ENCODE assay signal across 12 cellular contexts in the genomic region with DNA sequence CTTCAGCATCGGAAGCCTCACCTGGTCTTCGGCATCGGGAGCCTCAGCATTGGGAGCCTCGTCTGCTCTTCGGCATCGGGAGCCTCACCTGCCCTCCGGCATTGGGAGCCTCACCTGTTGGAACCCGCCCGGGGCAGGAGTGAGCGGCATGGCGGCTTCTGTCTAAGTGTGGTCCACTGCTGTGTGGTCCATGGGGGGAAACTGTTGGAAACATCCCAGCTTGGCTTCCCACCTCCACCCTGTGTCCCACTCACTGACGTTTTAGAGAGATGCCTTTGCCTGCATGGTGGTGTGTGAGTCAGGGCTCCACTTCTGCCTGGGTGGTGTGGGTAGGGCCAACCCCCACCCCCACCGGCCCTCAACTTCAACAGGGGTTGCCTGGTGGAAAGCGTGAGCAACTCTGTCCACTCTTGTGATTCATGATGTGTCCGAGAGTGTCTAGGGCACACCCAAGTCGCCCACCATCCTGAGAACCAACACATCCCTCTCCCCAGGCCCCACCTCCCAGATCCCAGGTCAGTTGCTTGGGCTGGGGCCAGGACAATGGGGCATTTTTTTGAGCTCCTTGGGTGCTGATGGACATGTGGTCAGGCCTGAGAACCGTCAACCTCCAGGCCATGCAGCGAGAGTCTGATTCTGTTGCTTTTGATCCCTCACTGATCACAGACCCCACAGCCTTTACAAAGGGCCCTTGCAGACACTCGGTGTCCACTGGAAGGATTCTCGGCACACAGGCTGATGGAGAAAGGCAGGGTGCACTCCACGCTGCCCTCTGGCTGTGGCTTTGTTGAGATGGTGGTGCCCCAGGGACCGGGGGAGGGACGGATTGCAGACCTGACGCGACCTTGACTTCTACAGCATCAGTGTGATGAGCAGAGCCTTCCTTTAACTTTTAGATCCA.
A peak's percentile ranks its signal among the peaks of the same experiment; 100 is the strongest.
DNase-seq lines count a peak whose midpoint lies in the region; ATAC-seq and TF ChIP-seq lines count a peak whose summit lies in the region.
"Had no signal": no experiment of that assay in that cellular context is flagged by ENCODE, and none has a peak within 500 bp of the region (broad histone marks: within the 10 kb centered on the region; RNA-seq: fewer than 3 reads in every experiment).

No MANE protein-coding gene starts in this region.

- peak; percentile 52 for TF ChIP-seq CTCF in AG09309 (IDR thresholded peaks at IDR 0.05; ENCODE audit: control insufficient read depth, insufficient read depth, low read depth, low read length, missing control alignments)
- TF ChIP-seq CTCF in choroid plexus epithelial cell (conservative IDR thresholded peaks at IDR 0.05; ENCODE audit: low read depth, low read length): peak; percentile 60
- TF ChIP-seq CTCF in lower lobe of right lung (IDR thresholded peaks at IDR 0.05): no peak

- no peak for DNase-seq in AG09309 (ENCODE audit: low read depth)
- DNase-seq in HEK293T (ENCODE audit: extremely low spot score): peak; percentile 19
- peak; percentile 21 for DNase-seq in choroid plexus epithelial cell (ENCODE audit: low read depth)
- peak; percentile 14 for DNase-seq in lower lobe of right lung
- no peak for DNase-seq in GDM1 (lab: John Stamatoyannopoulos, UW)
- no peak for DNase-seq in NCI-H1694 (lab: John Stamatoyannopoulos, UW)
- DNase-seq: HCEC 1CT, MM.1S had no signal

- intact Hi-C loops in lower lobe of right lung (cut with DNase I): no loop called here

- no peaks in the 10 kb centered on the region for H3K27me3 ChIP-seq in lower lobe of right lung (ENCODE audit: low read depth)
- H3K27me3 ChIP-seq: breast epithelium had no signal

- CTCF ChIA-PET in HEK293T (lab: Yijun Ruan, JAX): no interaction called here

- H3K4me3 ChIP-seq in AG09309 (ENCODE audit: control insufficient read depth, low read depth, low read length): no peak overlapping the region
- H3K4me3 ChIP-seq in choroid plexus epithelial cell (ENCODE audit: low read depth, low read length): no peak overlapping the region
- no peak overlapping the region for H3K4me3 ChIP-seq in lower lobe of right lung
- H3K4me3 ChIP-seq: breast epithelium had no signal

- peaks cover 7% of the 10 kb centered on the region for H3K36me3 ChIP-seq in lower lobe of right lung
- H3K36me3 ChIP-seq: breast epithelium had no signal

- ATAC-seq in lower lobe of right lung (no peak), HG03442 (IDR thresholded peaks at IDR 0.05; ENCODE audit: unreplicated experiment) (no peak), GM19023 (IDR thresholded peaks at IDR 0.05; ENCODE audit: unreplicated experiment) (no peak)

- no peak overlapping the region for H3K27ac ChIP-seq in lower lobe of right lung
- H3K27ac ChIP-seq: breast epithelium, VCaP had no signal

- H3K9me3 ChIP-seq in lower lobe of right lung: no peaks in the 10 kb centered on the region

- POLR2A ChIA-PET in HEK293T (lab: Yijun Ruan, JAX): no interaction called here

- H3K4me1 ChIP-seq in lower lobe of right lung: no peaks in the 10 kb centered on the region
- H3K4me1 ChIP-seq: breast epithelium had no signal

TF ChIP-seq in HEK293T, 16 proteins besides CTCF, POLR2A, EP300 and RAD21:
- no peak for TF ChIP-seq ARNT (IDR thresholded peaks at IDR 0.05)

Comparison
In these comparisons a context has a peak if more than half of its experiments do, and no peak if none do; other contexts are left out.
1. DNase-seq: peak in HEK293T (single experiment), choroid plexus epithelial cell (single experiment) and lower lobe of right lung (single experiment); none in AG09309 (single experiment), GDM1 (single experiment) and NCI-H1694 (single experiment).